Comparison of ENCODE assay signal across 19 cellular contexts in the genomic region with DNA sequence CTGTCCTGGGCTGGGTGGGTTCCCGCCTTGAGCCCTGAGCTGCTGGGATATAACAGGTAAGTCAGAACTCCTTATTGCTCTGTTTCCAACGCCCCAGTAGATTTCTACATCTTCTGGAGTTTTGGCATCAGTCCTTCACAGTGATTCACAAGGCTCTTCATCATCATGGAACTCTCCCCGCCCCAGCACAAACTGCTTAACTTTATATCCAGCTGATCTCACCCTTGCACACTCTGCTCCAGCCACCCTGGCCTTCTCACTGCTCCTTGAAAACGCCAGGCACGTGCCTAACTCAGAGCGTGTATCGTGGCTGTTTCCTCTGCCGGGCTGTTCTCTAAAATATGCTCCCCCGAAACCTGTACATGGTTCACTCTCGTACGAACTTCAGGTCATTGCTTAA.
"Had no signal": no experiment of that assay in that cellular context is flagged by ENCODE, and none has a peak within 500 bp of the region (broad histone marks: within the 10 kb centered on the region; RNA-seq: fewer than 3 reads in every experiment).

No MANE protein-coding gene starts in this region.

- DNase-seq: activated CD4-positive, alpha-beta memory T cell treated with anti-CD3 and anti-CD28 coated beads, Interleukin-2, amount 10 ng/mL, durations not matched to agents 7 days and 5 days; activated CD4-positive, alpha-beta T cell treated with anti-CD3 and anti-CD28 coated beads for 36 hours; activated CD8-positive, alpha-beta memory T cell treated with anti-CD3 and anti-CD28 coated beads, Interleukin-2, amount 50 U/mL, for 4 hours; activated T-cell treated with anti-CD3 and anti-CD28 coated beads, Interleukin-2, amount 50 U/mL, for 72 hours; glutamatergic neuron; immature natural killer cell; left colon; nucleus accumbens; stimulated activated CD4-positive, alpha-beta T cell treated with anti-CD3 and anti-CD28 coated beads, Interleukin-12 subunit alpha, Interleukin-12 subunit beta, amount 100 ng/mL, for 4 hours; stimulated activated CD4-positive, alpha-beta T cell treated with anti-CD3 and anti-CD28 coated beads, Interleukin-2, amount 100 ng/mL, for 48 hours; stimulated activated naive CD4-positive, alpha-beta T cell treated with Interleukin-2 at 50 U/mL for 16 hours; T1000; upper lobe of left lung had no signal

- H3K4me3 ChIP-seq: cardiac muscle cell, prostate gland, suprapubic skin, upper lobe of left lung had no signal

- H3K27ac ChIP-seq: cardiac muscle cell, prostate gland, suprapubic skin, upper lobe of left lung, VCaP had no signal

- H3K9me3 ChIP-seq: prostate gland, suprapubic skin, upper lobe of left lung had no signal

- H3K36me3 ChIP-seq: cardiac muscle cell, prostate gland, suprapubic skin, upper lobe of left lung had no signal

- H3K4me1 ChIP-seq: prostate gland, suprapubic skin, upper lobe of left lung had no signal

- H3K27me3 ChIP-seq: cardiac muscle cell, suprapubic skin, upper lobe of left lung had no signal

- ATAC-seq: activated CD4-positive, alpha-beta T cell treated with anti-CD3 and anti-CD28 coated beads for 36 hours; activated T-cell treated with anti-CD3 and anti-CD28 coated beads, Interleukin-2, amount 50 U/mL, for 72 hours; left colon; natural killer cell treated with Interleukin-12 subunit alpha and Interleukin-12 subunit beta and Interleukin-15 and Interleukin-18, amount 100 ng/mL, for 72 hours; sciatic nerve had no signal
